In the genomic region with DNA sequence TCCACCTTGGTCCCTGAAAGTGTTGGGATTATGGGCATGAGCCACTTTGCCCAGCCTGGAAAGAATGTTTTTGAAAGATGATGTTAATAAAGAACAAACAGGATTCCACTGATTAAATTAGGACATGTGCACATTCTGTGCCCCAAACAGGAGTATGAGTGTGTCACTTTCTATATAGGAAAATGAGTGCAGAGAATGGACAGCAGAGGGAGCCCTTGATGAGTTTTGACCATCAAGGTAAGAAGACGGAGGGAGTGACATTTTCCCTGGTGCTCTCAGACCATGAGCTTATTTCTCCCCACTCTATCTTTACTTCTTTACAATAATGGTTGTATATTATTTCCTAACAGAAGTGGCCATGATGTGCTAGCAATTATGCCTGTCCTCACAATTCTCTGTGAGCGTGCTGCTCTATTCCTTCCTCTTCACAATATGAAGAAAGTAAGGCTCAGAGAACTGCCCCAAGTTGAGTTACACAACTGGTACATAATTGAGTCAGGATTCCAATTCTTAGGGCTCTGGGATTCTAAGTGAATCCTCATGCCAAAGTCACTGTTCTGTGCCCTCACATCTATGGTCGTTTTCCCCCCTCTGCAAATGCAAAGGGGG, we compare ENCODE assay signal across 9 cellular contexts. TPM values are rescaled to one million over a fixed set of nuclear protein-coding genes. Genes with fewer than 3 reads are reported as not detected.
DNase-seq lines count a peak whose midpoint lies in the region; ATAC-seq and TF ChIP-seq lines count a peak whose summit lies in the region.
"Had no signal": no experiment of that assay in that cellular context is flagged by ENCODE, and none has a peak within 500 bp of the region (broad histone marks: within the 10 kb centered on the region; RNA-seq: fewer than 3 reads in every experiment).

No MANE protein-coding gene starts in this region.

- no peaks in the 10 kb centered on the region for H3K79me1 ChIP-seq in IMR-90 (ENCODE audit: low read depth in 1 of 2, low read length in 2 of 2)

- WGBS in IMR-90 (ENCODE audit: extremely low coverage in 2 of 2, insufficient read length in 1 of 2), 2 experiments = no CpG with 5 or more reads among the region's 3 CpGs

- no peak overlapping the region for H2AFZ ChIP-seq in IMR-90 (replicated peaks; ENCODE audit: low read length, poor library complexity)
- no peak overlapping the region for H2AFZ ChIP-seq in osteoblast (ENCODE audit: low read length)

- peak in 1 of 2 donors; percentile 34 for ATAC-seq in CD4-positive, CD25-positive, alpha-beta regulatory T cell (ENCODE audit: low read depth in 2 of 2)
- ATAC-seq in GM18909 (IDR thresholded peaks at IDR 0.05; ENCODE audit: poor library complexity, unreplicated experiment) (peak; percentile 65), IMR-90 (ENCODE audit: low read depth) (peak; percentile 85), GM21526 (IDR thresholded peaks at IDR 0.05; ENCODE audit: low FRiP score, unreplicated experiment) (no peak)

- no peaks in the 10 kb centered on the region for H3K36me3 ChIP-seq in CD4-positive, CD25-positive, alpha-beta regulatory T cell (ENCODE audit: control insufficient read depth, insufficient read depth, low read length)
- H3K36me3 ChIP-seq in IMR-90 (ENCODE audit: control insufficient read depth, insufficient read depth, low read length) = no peaks in the 10 kb centered on the region
- H3K36me3 ChIP-seq in osteoblast (ENCODE audit: insufficient read depth, low read length) = no peaks in the 10 kb centered on the region

- H4K5ac ChIP-seq in IMR-90 (ENCODE audit: low read depth, low read length) = no peak overlapping the region

- no peak overlapping the region for H3K56ac ChIP-seq in IMR-90 (ENCODE audit: extremely low read depth, insufficient read depth, low read length)

- POLR2A ChIA-PET in IMR-90 (lab: Charles Lee; ENCODE audit: unreplicated experiment) = interaction anchor here (0.5 kb wide), 1 partner anchor 11 kb away, joined by 3 read pairs; no protein-coding TSS in a partner anchor

- H2AK9ac ChIP-seq in IMR-90 (replicated peaks; ENCODE audit: low read depth, low read length, poor library complexity) = no peak overlapping the region

- peak overlapping the region; percentile 8; the same call in 1 of the 2 replicates for H3K18ac ChIP-seq in IMR-90 (ENCODE audit: low read depth, low read length)

- peak overlapping the region; percentile 47; the same call in 1 of the 2 replicates for H2BK20ac ChIP-seq in IMR-90 (ENCODE audit: low read depth, low read length)

- H3K14ac ChIP-seq in IMR-90 (replicated peaks; ENCODE audit: low read depth, low read length) = no peak overlapping the region

- H3K27me3 Mint-ChIP-seq in CD4-positive, CD25-positive, alpha-beta regulatory T cell = no peaks in the 10 kb centered on the region
- H3K27me3 Mint-ChIP-seq: IgD-negative memory B cell had no signal

- H3K4me3 Mint-ChIP-seq in CD4-positive, CD25-positive, alpha-beta regulatory T cell = no peak overlapping the region
- H3K4me3 Mint-ChIP-seq: IgD-negative memory B cell had no signal

- peak overlapping the region; percentile 6; the same call in 1 of the 2 replicates for H3K4ac ChIP-seq in IMR-90 (ENCODE audit: low read depth, low read length)

- no peaks in the 10 kb centered on the region for H4K20me1 ChIP-seq in IMR-90 (ENCODE audit: insufficient read depth, low read length)
- no peaks in the 10 kb centered on the region for H4K20me1 ChIP-seq in osteoblast (ENCODE audit: insufficient read depth, low read length)

- H2AK5ac ChIP-seq in IMR-90 (ENCODE audit: low read depth, low read length) = no peak overlapping the region

- H3K27ac Mint-ChIP-seq in CD4-positive, CD25-positive, alpha-beta regulatory T cell = no peak overlapping the region
- H3K27ac Mint-ChIP-seq: IgD-negative memory B cell had no signal

- H3K36me3 Mint-ChIP-seq in CD4-positive, CD25-positive, alpha-beta regulatory T cell = no peaks in the 10 kb centered on the region

- no peak overlapping the region for H4K91ac ChIP-seq in IMR-90 (ENCODE audit: insufficient read depth, low read depth, low read length)

- no TSS peak for BruUV-seq in IMR-90 (replicated peaks; lab: Mats Ljungman, UMichigan)

- H4K8ac ChIP-seq in IMR-90 (ENCODE audit: low read depth in 2 of 2, low read length in 2 of 2) = no peak overlapping the region

- no peak overlapping the region for H3K23ac ChIP-seq in IMR-90 (ENCODE audit: low read depth, low read length)

- H3K4me2 ChIP-seq in IMR-90 (ENCODE audit: low read depth, low read length) = no peak overlapping the region
- H3K4me2 ChIP-seq in osteoblast (ENCODE audit: insufficient read depth, low read length) = no peak overlapping the region

- H3K9ac ChIP-seq in IMR-90 (ENCODE audit: low read depth, low read length) = no peak overlapping the region

- no peak overlapping the region for H3K4me3 ChIP-seq in CD4-positive, CD25-positive, alpha-beta regulatory T cell (ENCODE audit: low read depth, low read length)
- H3K4me3 ChIP-seq in IMR-90 (ENCODE audit: insufficient read depth, low read depth, low read length) = no peak overlapping the region
- no peak overlapping the region for H3K4me3 ChIP-seq in osteoblast (ENCODE audit: insufficient read depth, low read length)

- dilution Hi-C loops in IMR-90 (cut with HindIII; ENCODE audit: low sequenced_read_pairs, unreplicated experiment) = loop anchor here (25.0 kb wide), 2 partner anchors 143 to 993 kb away; no protein-coding TSS in a partner anchor

- CTCF ChIA-PET in IMR-90 (lab: Yijun Ruan, JAX) = interaction anchor here (0.6 to 6.0 kb wide), 11 partner anchors 31 to 1194 kb away, joined by 3 to 88 read pairs (median 4); no protein-coding TSS in a partner anchor

- H3K79me2 ChIP-seq in osteoblast (ENCODE audit: insufficient read depth, low read length) = no peaks in the 10 kb centered on the region

- H3K9me1 ChIP-seq in IMR-90 (ENCODE audit: insufficient read depth, low read length) = peaks cover 8% of the 10 kb centered on the region

- DNase-seq in CD4-positive, CD25-positive, alpha-beta regulatory T cell = peak; percentile 4 to 72 (median 42)
- DNase-seq in IMR-90 (peak; percentile 89), NOMO-1 treated with DMSO at 0.1 percent for 48 hours (lab: John Stamatoyannopoulos, UW; ENCODE audit: unreplicated experiment) (peak; percentile 61), germinal center (ENCODE audit: low spot score) (peak; percentile 54), osteoblast (ENCODE audit: insufficient read length, low spot score, missing footprints) (no peak)
- DNase-seq in activated gamma-delta T cell treated with anti-CD3 and anti-CD28 coated beads, Interleukin-2, amount 50 U/mL, for 16 hours (ENCODE audit: low read depth) = peak; percentile 30

- TF ChIP-seq POLR2A in IMR-90 (IDR thresholded peaks at IDR 0.05; ENCODE audit: low read depth, low read length) = no peak

- no peak overlapping the region for H2BK120ac ChIP-seq in IMR-90 (ENCODE audit: low read depth, low read length)

- H3K4me1 ChIP-seq in CD4-positive, CD25-positive, alpha-beta regulatory T cell (ENCODE audit: control insufficient read depth, insufficient read depth, low read length, poor library complexity, severe bottlenecking) = no peaks in the 10 kb centered on the region
- H3K4me1 ChIP-seq in IMR-90 (ENCODE audit: control insufficient read depth, insufficient read depth, low read length) = peaks cover 7% of the 10 kb centered on the region
- H3K4me1 ChIP-seq in osteoblast (ENCODE audit: insufficient read depth, low read length) = peaks cover 19% of the 10 kb centered on the region

- peak; percentile 80 for TF ChIP-seq CTCF in IMR-90 (conservative IDR thresholded peaks at IDR 0.05; ENCODE audit: low read depth, low read length)
- peak; percentile 79 for TF ChIP-seq CTCF in osteoblast (IDR thresholded peaks at IDR 0.05; ENCODE audit: extremely low read depth, low read depth, low read length)

- peak; percentile 86 for TF ChIP-seq RAD21 in IMR-90 (IDR thresholded peaks at IDR 0.05; ENCODE audit: low read length)

- peak overlapping the region; percentile 0; the same call in 1 of the 3 replicates for H2BK15ac ChIP-seq in IMR-90 (ENCODE audit: low read depth, low read length)

- intact Hi-C loops in IMR-90 (cut with micrococcal nuclease) = loop anchor here (1.0 to 5.0 kb wide), 4 partner anchors 16 to 1238 kb away; no protein-coding TSS in a partner anchor

- no peaks in the 10 kb centered on the region for H3K9me3 Mint-ChIP-seq in CD4-positive, CD25-positive, alpha-beta regulatory T cell

- H3K4me1 Mint-ChIP-seq in CD4-positive, CD25-positive, alpha-beta regulatory T cell = peaks cover 0 to 5% (median 0%) of the 10 kb centered on the region in 4 donors
- H3K4me1 Mint-ChIP-seq: IgD-negative memory B cell had no signal

- H3K27ac ChIP-seq in CD4-positive, CD25-positive, alpha-beta regulatory T cell (ENCODE audit: insufficient read depth, low read length, poor library complexity, severe bottlenecking) = no peak overlapping the region
- H3K27ac ChIP-seq in IMR-90 (ENCODE audit: insufficient read depth, low read length) (no peak overlapping the region), osteoblast (ENCODE audit: low read depth, low read length) (no peak overlapping the region)

- H2BK5ac ChIP-seq in IMR-90 (ENCODE audit: low read depth, low read length, poor library complexity, severe bottlenecking) = no peak overlapping the region

- in situ Hi-C loops in IMR-90 (cut with MboI; ENCODE audit: low sequenced_read_pairs) = loop anchor here (5.0 to 25.0 kb wide), 4 partner anchors 148 to 1236 kb away; no protein-coding TSS in a partner anchor

- H3K9me3 ChIP-seq in CD4-positive, CD25-positive, alpha-beta regulatory T cell (ENCODE audit: control insufficient read depth in 2 of 2, low read length in 2 of 2) = no peaks in the 10 kb centered on the region
- H3K9me3 ChIP-seq in IMR-90 (ENCODE audit: control insufficient read depth, insufficient read depth, low read length) (no peaks in the 10 kb centered on the region), osteoblast (ENCODE audit: low read depth, low read length) (no peaks in the 10 kb centered on the region)

- no peaks in the 10 kb centered on the region for H3K27me3 ChIP-seq in CD4-positive, CD25-positive, alpha-beta regulatory T cell (ENCODE audit: control insufficient read depth, insufficient read depth, low read length)
- H3K27me3 ChIP-seq in IMR-90 (ENCODE audit: control insufficient read depth, insufficient read depth, low read length) = no peaks in the 10 kb centered on the region
- no peaks in the 10 kb centered on the region for H3K27me3 ChIP-seq in osteoblast (ENCODE audit: insufficient read depth, low read length)

TF ChIP-seq in IMR-90, 13 proteins besides CTCF, POLR2A, EP300 and RAD21 (continues in another document):
- TF ChIP-seq MAFK (IDR thresholded peaks at IDR 0.05; ENCODE audit: low read depth, low read length) (no peak), FOS (IDR thresholded peaks at IDR 0.05; ENCODE audit: low read depth, low read length) (no peak), MXI1 (IDR thresholded peaks at IDR 0.05; ENCODE audit: borderline replicate concordance, low read depth, low read length) (no peak), SMC3 (IDR thresholded peaks at IDR 0.05; ENCODE audit: low read depth, low read length) (peak; percentile 95)

RNA-seq across cellular contexts. Expression of a gene that starts 20.6 kb away (rescaled TPM):
- total RNA-seq in CD4-positive, CD25-positive, alpha-beta regulatory T cell = 2,531 TPM
- 1,000 to 10,000 TPM; 3,362 to 4,158 (median 3,782) TPM for polyA plus RNA-seq in CD4-positive, CD25-positive, alpha-beta regulatory T cell
- 341 and 804 TPM in 2 replicates for total RNA-seq in IMR-90 (2012; rRNA removed)
- polyA plus RNA-seq in IMR-90 (2012; rRNA removed) = 1,504 and 1,572 TPM in 2 replicates
- 2,705 and 5,319 TPM in 2 replicates for polyA plus RNA-seq in IMR-90 (2012; cell fraction: cytosol; rRNA removed)
- 530 and 1,168 TPM in 2 replicates for polyA plus RNA-seq in IMR-90 (2012; cell fraction: nucleus; rRNA removed; ENCODE audit: low replicate concordance)
- 869 and 994 TPM in 2 replicates for total RNA-seq in osteoblast
